21 cellular contexts compared by ENCODE assay signal in the genomic region with DNA sequence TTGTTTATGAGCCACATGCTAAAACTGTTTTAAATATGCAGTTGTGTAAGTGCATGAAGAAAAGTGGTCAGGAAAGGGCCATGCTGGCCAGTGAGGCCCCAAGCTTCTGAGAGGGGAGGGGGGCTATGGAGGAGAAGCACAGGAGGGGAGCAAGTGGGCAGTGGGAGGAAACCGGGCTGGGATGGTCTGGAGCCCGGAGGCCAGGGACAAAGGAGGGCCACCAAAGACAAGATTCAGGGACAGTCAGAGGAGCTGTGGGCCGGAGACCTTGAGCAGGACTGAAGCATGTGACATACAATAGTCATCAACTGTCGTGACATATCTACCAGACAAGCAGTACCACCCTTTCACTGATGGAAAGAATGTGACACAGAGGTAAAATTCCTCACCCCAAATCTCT.
"Had no signal": no experiment of that assay in that cellular context is flagged by ENCODE, and none has a peak within 500 bp of the region (broad histone marks: within the 10 kb centered on the region; RNA-seq: fewer than 3 reads in every experiment).

No MANE protein-coding gene starts in this region.

- H3K9me3 Mint-ChIP-seq: endodermal cell had no signal

- H3K36me3 ChIP-seq: colonic mucosa, gastroesophageal sphincter, heart left ventricle, left lung, lower lobe of right lung had no signal

- DNase-seq: colonic mucosa; cortex of kidney; effector CD8-positive, alpha-beta T cell; effector memory CD8-positive, alpha-beta T cell; endodermal cell; erythroblast; foreskin keratinocyte; heart left ventricle; hippocampal formation; left cardiac atrium; left lung; left ventricle myocardium superior; lower lobe of right lung; mammary epithelial cell; mesendoderm; midbrain had no signal

- H3K36me3 Mint-ChIP-seq: memory B cell had no signal

- H3K4me3 ChIP-seq: colonic mucosa, gastroesophageal sphincter, heart left ventricle, left lung, lower lobe of right lung had no signal

- H3K27ac ChIP-seq: colonic mucosa, epithelial cell of prostate, foreskin keratinocyte, gastroesophageal sphincter, heart left ventricle, left lung, lower lobe of right lung had no signal

- ATAC-seq: effector memory CD8-positive, alpha-beta T cell; esophagus mucosa; foreskin keratinocyte; gastroesophageal sphincter; heart left ventricle; left cardiac atrium; left lung; left ventricle myocardium superior; lower lobe of right lung had no signal

- H3K27me3 ChIP-seq: colonic mucosa, foreskin keratinocyte, left lung had no signal

- H3K27me3 Mint-ChIP-seq: dendritic cell treated with granulocyte-macrophage colony-stimulating factor and Interleukin-4, amounts not matched to agents 40 ng/mL and 50 ng/mL, for 4 days; effector memory CD8-positive, alpha-beta T cell; memory B cell had no signal

- H3K27ac Mint-ChIP-seq: dendritic cell treated with granulocyte-macrophage colony-stimulating factor and Interleukin-4, amounts not matched to agents 40 ng/mL and 50 ng/mL, for 4 days; effector memory CD8-positive, alpha-beta T cell; endodermal cell; memory B cell had no signal

- H3K4me1 ChIP-seq: colonic mucosa, foreskin keratinocyte, gastroesophageal sphincter, heart left ventricle, left lung, lower lobe of right lung had no signal

- H3K9me3 ChIP-seq: colonic mucosa, gastroesophageal sphincter, heart left ventricle, lower lobe of right lung had no signal

- H3K4me3 Mint-ChIP-seq: dendritic cell treated with granulocyte-macrophage colony-stimulating factor and Interleukin-4, amounts not matched to agents 40 ng/mL and 50 ng/mL, for 4 days; effector memory CD8-positive, alpha-beta T cell; endodermal cell; memory B cell had no signal

- H3K4me1 Mint-ChIP-seq: endodermal cell, memory B cell had no signal
